Comparison of ENCODE assay signal across 13 cellular contexts in genomic region chr7:155860840-155861479, GRCh38. TPM values are rescaled to one million over a fixed set of nuclear protein-coding genes. Genes with fewer than 3 reads are reported as not detected.
DNase-seq lines count a peak whose midpoint lies in the region; ATAC-seq, FAIRE-seq and TF ChIP-seq lines count a peak whose summit lies in the region.
"Had no signal": no experiment of that assay in that cellular context is flagged by ENCODE, and none has a peak within 500 bp of the region (broad histone marks: within the 10 kb centered on the region; RNA-seq: fewer than 3 reads in every experiment).

No MANE protein-coding gene starts in this region.

- H4K20me1 ChIP-seq in astrocyte (ENCODE audit: insufficient read depth, low read length) (no peaks in the 10 kb centered on the region), neural progenitor cell (ENCODE audit: low read depth) (no peaks in the 10 kb centered on the region)
- H4K20me1 ChIP-seq: BLaER1 had no signal

- H3K27me3 Mint-ChIP-seq in astrocyte (ENCODE audit: low read depth, unreplicated experiment) = peaks cover 28% of the 10 kb centered on the region
- H3K27me3 Mint-ChIP-seq in neural progenitor cell (ENCODE audit: insufficient read depth, low read depth) = peaks cover 2% of the 10 kb centered on the region

- H3K4me3 ChIP-seq in right atrium auricular region (no peak overlapping the region), astrocyte (ENCODE audit: insufficient read depth, low read depth, low read length) (no peak overlapping the region), neural progenitor cell (no peak overlapping the region), BE2C (ENCODE audit: low read depth, low read length) (no peak overlapping the region)
- H3K4me3 ChIP-seq: BLaER1 had no signal

- H3K9me3 Mint-ChIP-seq in astrocyte (ENCODE audit: unreplicated experiment) = no peaks in the 10 kb centered on the region
- no peaks in the 10 kb centered on the region for H3K9me3 Mint-ChIP-seq in neural progenitor cell
- H3K9me3 Mint-ChIP-seq: brain had no signal

- no peaks in the 10 kb centered on the region for H3K4me1 Mint-ChIP-seq in astrocyte (ENCODE audit: low read depth, unreplicated experiment)
- H3K4me1 Mint-ChIP-seq in neural progenitor cell = no peaks in the 10 kb centered on the region

- TF ChIP-seq POLR2A in erythroblast (IDR thresholded peaks at IDR 0.05; ENCODE audit: low read length) = no peak

- peak; percentile 72 for DNase-seq in Right ventricle myocardium inferior (ENCODE audit: missing footprints)
- no peak for DNase-seq in right atrium auricular region (ENCODE audit: low spot score)
- DNase-seq in astrocyte (ENCODE audit: low read depth) = peak; percentile 23
- peak; percentile 93 for DNase-seq in left lobe of liver (ENCODE audit: low spot score)
- no peak for DNase-seq in neural progenitor cell (ENCODE audit: low spot score)
- DNase-seq in BE2C = no peak
- no peak for DNase-seq in erythroblast (lab: John Stamatoyannopoulos, UW)
- no peak for DNase-seq in OCI-M1 (lab: John Stamatoyannopoulos, UW)
- DNase-seq: NCI-H1436; stimulated activated CD4-positive, alpha-beta T cell treated with anti-CD3 and anti-CD28 coated beads, Interleukin-15, amount 100 ng/mL, for 24 hours had no signal

- intact Hi-C loops in Right ventricle myocardium inferior (cut with DNase I) = no loop called here

- H3K36me3 Mint-ChIP-seq in astrocyte (ENCODE audit: low read depth, unreplicated experiment) (no peaks in the 10 kb centered on the region), neural progenitor cell (no peaks in the 10 kb centered on the region)
- H3K36me3 Mint-ChIP-seq: brain had no signal

- H3F3A ChIP-seq in neural progenitor cell (ENCODE audit: low read depth) = no peaks in the 10 kb centered on the region

- ATAC-seq in Right ventricle myocardium inferior (peak; percentile 56), left lobe of liver (peak; percentile 78)
- ATAC-seq: activated CD4-positive, CD25-positive, alpha-beta regulatory T cell treated with anti-CD3 and anti-CD28 coated beads, Interleukin-2, amount 50 U/mL, for 24 hours had no signal

- H3K79me2 ChIP-seq in astrocyte (ENCODE audit: insufficient read depth, low read length) (no peaks in the 10 kb centered on the region), neural progenitor cell (ENCODE audit: low read depth) (no peaks in the 10 kb centered on the region)

- H3K4me3 Mint-ChIP-seq in astrocyte (ENCODE audit: unreplicated experiment) = no peak overlapping the region
- H3K4me3 Mint-ChIP-seq in neural progenitor cell = no peak overlapping the region
- H3K4me3 Mint-ChIP-seq: brain had no signal

- FAIRE-seq in astrocyte (lab: Jason Lieb, UNC) = no peak

- H3K4me1 ChIP-seq in right atrium auricular region (peaks cover 0 to 16% of the 10 kb centered on the region in 2 donors), astrocyte (ENCODE audit: insufficient read depth, low read length) (peaks cover 6% of the 10 kb centered on the region), neural progenitor cell (no peaks in the 10 kb centered on the region), BE2C (no peaks in the 10 kb centered on the region)
- H3K4me1 ChIP-seq: BLaER1 had no signal

- H3K9ac ChIP-seq in astrocyte (ENCODE audit: low read length) (no peak overlapping the region), neural progenitor cell (no peak overlapping the region)
- H3K9ac ChIP-seq: BLaER1 had no signal

- H3K27ac ChIP-seq in right atrium auricular region (no peak overlapping the region), astrocyte (ENCODE audit: low read depth, low read length) (no peak overlapping the region), neural progenitor cell (no peak overlapping the region)
- H3K27ac ChIP-seq: BLaER1 had no signal

- H3K4me2 ChIP-seq in astrocyte (ENCODE audit: low read length) (peak overlapping the region; percentile 22), neural progenitor cell (no peak overlapping the region)
- H3K4me2 ChIP-seq: BLaER1 had no signal

- H2AFZ ChIP-seq in astrocyte (ENCODE audit: low read depth, low read length) = no peak overlapping the region
- no peak overlapping the region for H2AFZ ChIP-seq in neural progenitor cell (replicated peaks)

- H3K36me3 ChIP-seq in right atrium auricular region (no peaks in the 10 kb centered on the region), astrocyte (ENCODE audit: insufficient read depth, low read length) (no peaks in the 10 kb centered on the region), neural progenitor cell (no peaks in the 10 kb centered on the region), BE2C (no peaks in the 10 kb centered on the region)
- H3K36me3 ChIP-seq: BLaER1 had no signal

- TF ChIP-seq CTCF in right atrium auricular region (IDR thresholded peaks at IDR 0.05) = no peak
- no peak for TF ChIP-seq CTCF in astrocyte (IDR thresholded peaks at IDR 0.05; ENCODE audit: insufficient read depth, low read depth, low read length)
- no peak for TF ChIP-seq CTCF in neural progenitor cell (IDR thresholded peaks at IDR 0.05)
- no peak for TF ChIP-seq CTCF in BE2C (IDR thresholded peaks at IDR 0.05; ENCODE audit: low read depth, low read length)

- H3K27ac Mint-ChIP-seq in astrocyte (ENCODE audit: unreplicated experiment) = no peak overlapping the region
- H3K27ac Mint-ChIP-seq in neural progenitor cell = no peak overlapping the region

- H3K9me3 ChIP-seq in right atrium auricular region = no peaks in the 10 kb centered on the region
- H3K9me3 ChIP-seq in astrocyte (ENCODE audit: insufficient read depth, low read depth, low read length) = no peaks in the 10 kb centered on the region
- no peaks in the 10 kb centered on the region for H3K9me3 ChIP-seq in neural progenitor cell (ENCODE audit: low read depth)
- no peaks in the 10 kb centered on the region for H3K9me3 ChIP-seq in BE2C
- H3K9me3 ChIP-seq: BLaER1 had no signal

- no peaks in the 10 kb centered on the region for H3K27me3 ChIP-seq in right atrium auricular region
- H3K27me3 ChIP-seq in astrocyte (ENCODE audit: insufficient read depth, low read length) = peaks cover 25% of the 10 kb centered on the region
- peaks cover 24% of the 10 kb centered on the region for H3K27me3 ChIP-seq in neural progenitor cell
- peaks cover 5% of the 10 kb centered on the region; the same call in 1 of the 2 replicates for H3K27me3 ChIP-seq in BE2C
- H3K27me3 ChIP-seq: BLaER1 had no signal

RNA-seq across cellular contexts. Expression of gene SHH, which starts 48.7 kb away (rescaled TPM):
- total RNA-seq in Right ventricle myocardium inferior (not detected), right atrium auricular region (not detected), astrocyte (0.16 and 0.79 TPM in 2 replicates), left lobe of liver (17.1 TPM), neural progenitor cell (ENCODE audit: low replicate concordance) (0.03 TPM in 1 of 2 replicates, not detected in the other)
- polyA plus RNA-seq in BE2C (2012; ENCODE audit: insufficient read depth, insufficient read length, low read depth) = not detected

Comparison
In these comparisons a context has a peak if more than half of its experiments do, and no peak if none do; other contexts are left out.
1. DNase-seq: peak in Right ventricle myocardium inferior (single experiment), astrocyte (single experiment) and left lobe of liver (single experiment); none in right atrium auricular region (single experiment), neural progenitor cell (single experiment), BE2C (single experiment), erythroblast (0 of 2) and OCI-M1 (single experiment).
2. RNA of gene SHH, which starts 48.7 kb away (total RNA-seq): 17.1 TPM in left lobe of liver (single experiment); 0.16 to 0.79 TPM in astrocyte, not detected in Right ventricle myocardium inferior (single experiment), not detected in right atrium auricular region and 0.03 TPM in neural progenitor cell; every median in the first group is over 10 times any median in the second.